19 cellular contexts compared by ENCODE assay signal in genomic region chr15:95249524-95249923, GRCh38.
"Had no signal": no experiment of that assay in that cellular context is flagged by ENCODE, and none has a peak within 500 bp of the region (broad histone marks: within the 10 kb centered on the region; RNA-seq: fewer than 3 reads in every experiment).

No MANE protein-coding gene starts in this region.

- H3K4me1 ChIP-seq: psoas muscle had no signal

- DNase-seq: heart right ventricle; left lung; mesendoderm; naive thymus-derived CD4-positive, alpha-beta T cell; nephron progenitor cell; psoas muscle; retina; stimulated activated CD4-positive, alpha-beta T cell treated with anti-CD3 and anti-CD28 coated beads, Interleukin-2, amount 100 ng/mL, for 24 hours; stimulated activated CD4-positive, alpha-beta T cell treated with anti-CD3 and anti-CD28 coated beads, Interleukin-4, amount 100 ng/mL, for 4 hours; stimulated activated naive B cell treated with anti-CD40 and anti-IgM and Interleukin-4, amounts not matched to agents 10 μg/mL and 1 μg/mL and 100 μg/mL, for 72 hours; stimulated activated naive CD8-positive, alpha-beta T cell treated with anti-CD3 and anti-CD28 coated beads, Interleukin-15, amount 100 ng/mL, for 72 hours; trophoblast cell had no signal

- H3K27me3 ChIP-seq: heart right ventricle, left lung had no signal

- H3K9me3 ChIP-seq: left lung, psoas muscle, thoracic aorta had no signal

- H3K36me3 ChIP-seq: heart right ventricle, left lung, thoracic aorta had no signal

- H3K4me3 ChIP-seq: heart right ventricle, left lung, lung, psoas muscle, skin epidermis, thoracic aorta had no signal

- ATAC-seq: left lung; naive thymus-derived CD4-positive, alpha-beta T cell; psoas muscle; sciatic nerve; stimulated activated naive B cell treated with anti-CD40 and anti-IgM and Interleukin-4, amounts not matched to agents 10 μg/mL and 1 μg/mL and 100 μg/mL, for 72 hours; stimulated activated naive CD8-positive, alpha-beta T cell treated with anti-CD3 and anti-CD28 coated beads, Interleukin-15, amount 100 ng/mL, for 72 hours had no signal

- H3K27ac ChIP-seq: left lung, psoas muscle, skin epidermis, thoracic aorta had no signal

- FAIRE-seq: colon, frontal cortex, keratinocyte had no signal
